Comparison of ENCODE assay signal across 30 cellular contexts in the genomic region with DNA sequence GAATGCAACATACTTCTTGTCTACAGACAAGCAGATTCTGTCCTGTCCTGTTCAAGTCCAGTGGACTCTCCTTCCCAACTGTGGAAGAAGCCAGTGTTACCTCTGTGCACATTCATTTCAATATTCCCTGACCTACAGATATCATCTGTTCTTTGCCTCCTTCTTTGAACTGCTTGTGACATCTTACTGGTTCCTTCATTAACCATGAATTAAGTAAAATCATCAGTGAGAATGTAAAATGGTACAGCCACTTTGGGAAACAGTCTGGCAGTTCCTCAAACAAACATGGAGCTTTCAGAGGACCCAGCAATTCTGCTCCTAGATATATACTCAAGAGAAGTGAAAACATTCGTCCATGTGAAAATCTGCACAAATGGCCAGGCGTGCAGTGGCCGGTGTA. TPM values are rescaled to one million over a fixed set of nuclear protein-coding genes. Genes with fewer than 3 reads are reported as not detected.
"Had no signal": no experiment of that assay in that cellular context is flagged by ENCODE, and none has a peak within 500 bp of the region (broad histone marks: within the 10 kb centered on the region; RNA-seq: fewer than 3 reads in every experiment).

No MANE protein-coding gene starts in this region.

- ATAC-seq: effector memory CD8-positive, alpha-beta T cell; esophagus mucosa; gastroesophageal sphincter; heart right ventricle; left cardiac atrium; left lung; left ventricle myocardium superior; lower lobe of right lung; mucosa of descending colon had no signal

- H3K36me3 ChIP-seq: colonic mucosa, esophagus squamous epithelium, gastroesophageal sphincter, left lung, lower lobe of right lung had no signal

- H3K36me3 Mint-ChIP-seq: mesothelial cell of epicardium, naive B cell had no signal

- H3K27ac ChIP-seq: colonic mucosa, epithelial cell of prostate, esophagus squamous epithelium, heart right ventricle, left lung, lower lobe of right lung had no signal

- DNase-seq: colonic mucosa; cortex of kidney; effector CD8-positive, alpha-beta T cell; effector memory CD8-positive, alpha-beta T cell; endodermal cell; erythroblast; esophagus squamous epithelium; foreskin fibroblast; foreskin melanocyte; heart right ventricle; hippocampal formation; left cardiac atrium; left lung; left ventricle myocardium superior; lower lobe of right lung; mesenchymal stem cell; mucosa of descending colon; naive B cell had no signal

- H3K27ac Mint-ChIP-seq: dendritic cell treated with granulocyte-macrophage colony-stimulating factor and Interleukin-4, amounts not matched to agents 40 ng/mL and 50 ng/mL, for 4 days; effector memory CD8-positive, alpha-beta T cell; endodermal cell; mesothelial cell of epicardium had no signal

- H3K4me3 Mint-ChIP-seq: dendritic cell treated with granulocyte-macrophage colony-stimulating factor and Interleukin-4, amounts not matched to agents 40 ng/mL and 50 ng/mL, for 4 days; effector memory CD8-positive, alpha-beta T cell; endodermal cell; mesothelial cell of epicardium had no signal

- H3K4me3 ChIP-seq: colonic mucosa, esophagus squamous epithelium, gastroesophageal sphincter, heart right ventricle, left lung, lower lobe of right lung, mucosa of descending colon had no signal

- H3K9me3 Mint-ChIP-seq: dendritic cell treated with granulocyte-macrophage colony-stimulating factor and Interleukin-4, amounts not matched to agents 40 ng/mL and 50 ng/mL, for 4 days; effector memory CD8-positive, alpha-beta T cell; endodermal cell; mesothelial cell of epicardium; naive B cell had no signal

- H3K27me3 ChIP-seq: colonic mucosa, esophagus squamous epithelium, gastroesophageal sphincter, heart right ventricle had no signal

- H3K9me3 ChIP-seq: colonic mucosa, esophagus squamous epithelium, gastroesophageal sphincter, heart right ventricle, left lung, lower lobe of right lung, mucosa of descending colon had no signal

RNA-seq across cellular contexts. Expression of gene SRARP, which starts 6.8 kb away (rescaled TPM):
- total RNA-seq: colonic mucosa, esophagus mucosa, esophagus squamous epithelium, gastroesophageal sphincter, kidney epithelial cell, left lung, lower leg skin, mesenteric fat pad, mesothelial cell of epicardium, mucosa of descending colon, myocyte had no signal
- polyA plus RNA-seq: keratinocyte had no signal

RNA-seq across cellular contexts. Expression of gene HSPB7, which starts 7.0 kb away (rescaled TPM):
- total RNA-seq: dermis microvascular lymphatic vessel endothelial cell, kidney epithelial cell, lung microvascular endothelial cell had no signal

RNA-seq across cellular contexts. Expression of gene CLCNKA, which starts 11.0 kb away (rescaled TPM):
- total RNA-seq: dermis microvascular lymphatic vessel endothelial cell, esophagus squamous epithelium, kidney epithelial cell, lung microvascular endothelial cell had no signal
- polyA plus RNA-seq: keratinocyte had no signal

RNA-seq across cellular contexts. Expression of gene CLCNKB, which starts 32.7 kb away (rescaled TPM):
- total RNA-seq: esophagus mucosa, esophagus squamous epithelium, lung microvascular endothelial cell, myocyte had no signal
- polyA plus RNA-seq: keratinocyte had no signal
